In genomic region chr4:173522160-173522873, GRCh38 we compare ENCODE assay signal across 8 cellular contexts. TPM values are rescaled to one million over a fixed set of nuclear protein-coding genes. Genes with fewer than 3 reads are reported as not detected.
DNase-seq lines count a peak whose midpoint lies in the region; ATAC-seq and TF ChIP-seq lines count a peak whose summit lies in the region.

No MANE protein-coding gene starts in this region.

- H3K27me3 ChIP-seq in GM23338 (ENCODE audit: insufficient read depth) = peaks cover 100% of the 10 kb centered on the region
- H3K27me3 ChIP-seq in esophagus muscularis mucosa = peaks cover 0 to 55% (median 2%) of the 10 kb centered on the region in 4 donors

- peak; percentile 6 for TF ChIP-seq POLR2A in esophagus muscularis mucosa (IDR thresholded peaks at IDR 0.05; ENCODE audit: low read depth)

- POLR2A ChIA-PET in RWPE1 (lab: Yijun Ruan, JAX; ENCODE audit: low non-redundant PET) = no interaction called here

- H3K27me3 Mint-ChIP-seq in GM23338 (ENCODE audit: insufficient read depth, low read depth, poor library complexity) (peaks cover 100% of the 10 kb centered on the region), naive B cell (peaks cover 64 to 95% (median 85%) of the 10 kb centered on the region in 3 donors)

- no peaks in the 10 kb centered on the region; the same call in 2 of the 3 replicates for H3K36me3 Mint-ChIP-seq in GM23338 (ENCODE audit: low read depth)
- peaks cover 20 to 56% of the 10 kb centered on the region in 2 donors for H3K36me3 Mint-ChIP-seq in naive B cell

- CTCF ChIA-PET in RWPE1 (lab: Yijun Ruan, JAX) = no interaction called here

- H3K4me3 ChIP-seq in GM23338 = peak overlapping the region; percentile 57
- peak overlapping the region; percentile 82 to 90 (median 88) for H3K4me3 ChIP-seq in esophagus muscularis mucosa

- peaks cover 39% of the 10 kb centered on the region for H4K20me1 ChIP-seq in GM23338 (replicated peaks; ENCODE audit: insufficient read depth)

- ATAC-seq in GM23338 (peak; percentile 25), naive B cell (ENCODE audit: low read depth in 2 of 2) (no peak), HG03108 (IDR thresholded peaks at IDR 0.05; ENCODE audit: unreplicated experiment) (no peak)

- H3K36me3 ChIP-seq in GM23338 (ENCODE audit: insufficient read depth) = no peaks in the 10 kb centered on the region
- peaks cover 0 to 17% (median 8%) of the 10 kb centered on the region in 4 donors for H3K36me3 ChIP-seq in esophagus muscularis mucosa

- peaks cover 22% of the 10 kb centered on the region for H3F3A ChIP-seq in GM23338 (replicated peaks; ENCODE audit: low read depth)

- TF ChIP-seq CTCF in GM23338 (conservative IDR thresholded peaks at IDR 0.05; ENCODE audit: low read depth in 2 of 2) (no peak), RWPE1 (conservative IDR thresholded peaks at IDR 0.05; ENCODE audit: low read depth) (no peak), esophagus muscularis mucosa (IDR thresholded peaks at IDR 0.05) (peak in 1 of 3 experiments; percentile 34), GM20000 (IDR thresholded peaks at IDR 0.05; ENCODE audit: extremely low read depth, missing control alignments) (no peak)

- H3K9me3 Mint-ChIP-seq in GM23338 = no peaks in the 10 kb centered on the region; the same call in 1 of the 3 replicates
- peaks cover 8 to 56% (median 23%) of the 10 kb centered on the region in 7 donors for H3K9me3 Mint-ChIP-seq in naive B cell

- H3K4me1 Mint-ChIP-seq in GM23338 (peaks cover 67% of the 10 kb centered on the region), naive B cell (peaks cover 14 to 30% (median 21%) of the 10 kb centered on the region in 3 donors)

- H3K27ac Mint-ChIP-seq in GM23338 (no peak overlapping the region), naive B cell (peak overlapping the region in 4 of 6 donors; percentile 25 to 95 (median 86))

- H3K4me1 ChIP-seq in GM23338 (ENCODE audit: insufficient read depth) (peaks cover 76% of the 10 kb centered on the region), esophagus muscularis mucosa (peaks cover 41 to 81% (median 77%) of the 10 kb centered on the region in 4 donors)

- peak overlapping the region; percentile 67 for H3K4me3 Mint-ChIP-seq in GM23338
- H3K4me3 Mint-ChIP-seq in naive B cell = peak overlapping the region in 6 of 8 donors; percentile 30 to 84 (median 58)

- no peaks in the 10 kb centered on the region for H3K79me2 ChIP-seq in GM23338 (replicated peaks; ENCODE audit: insufficient read depth)

- H2AFZ ChIP-seq in GM23338 = peak overlapping the region; percentile 80

- H3K27ac ChIP-seq in GM23338 (ENCODE audit: low read depth) (no peak overlapping the region), RWPE1 (no peak overlapping the region), esophagus muscularis mucosa (replicated peaks in 1 of 4) (peak overlapping the region; percentile 96 to 98 (median 98))

- intact Hi-C loops in esophagus muscularis mucosa (cut with DNase I) = no loop called here

- no peak for TF ChIP-seq EP300 in esophagus muscularis mucosa (IDR thresholded peaks at IDR 0.05)

- under 1% methylated on average over 60 of the region's 60 CpGs for WGBS in esophagus muscularis mucosa

- H3K9me3 ChIP-seq in esophagus muscularis mucosa = no peaks in the 10 kb centered on the region

- DNase-seq in GM23338 (ENCODE audit: low spot score) = peak; percentile 81
- peak; percentile 72 for DNase-seq in RWPE1 (ENCODE audit: low spot score)
- DNase-seq in esophagus muscularis mucosa (ENCODE audit: extremely low spot score) = peak; percentile 93
- no peak for DNase-seq in naive B cell
- no peak for DNase-seq in superior temporal gyrus (ENCODE audit: extremely low spot score)
- DNase-seq in GM20000 (ENCODE audit: low spot score) = no peak
- no peak for DNase-seq in NCI-H2029 (lab: John Stamatoyannopoulos, UW)

- H3K9me2 ChIP-seq in GM23338 (ENCODE audit: insufficient read depth) = no peaks in the 10 kb centered on the region

- peak overlapping the region; percentile 80 for H3K4me2 ChIP-seq in GM23338

TF ChIP-seq in GM23338, 12 proteins besides CTCF, POLR2A, EP300 and RAD21:
- TF ChIP-seq EZH2phosphoT487 (IDR thresholded peaks at IDR 0.05; ENCODE audit: unreplicated experiment) = peak; percentile 15
- no peak for TF ChIP-seq NANOG (IDR thresholded peaks at IDR 0.05; ENCODE audit: borderline replicate concordance)
- TF ChIP-seq CREB1 (CRISPR knock-in tag; IDR thresholded peaks at IDR 0.05; ENCODE audit: low read depth) = peak; percentile 79
- TF ChIP-seq EZH2 (IDR thresholded peaks at IDR 0.05; ENCODE audit: low read depth, unreplicated experiment) = peak; percentile 92
TF ChIP-seq in GM23338: peak in this region for 3.

RNA-seq across cellular contexts. Expression of gene HAND2, which starts 7.7 kb away (rescaled TPM):
- total RNA-seq in GM23338 (2014; rRNA removed; shearing (Covaris generic)) = not detected in 2 replicates
- polyA plus RNA-seq in GM23338 (2016; fragmentation: Nextera tagmentation; extraction: Ambion mirVana) (0.15 TPM in 1 of 2 replicates, not detected in the other), naive B cell (ENCODE audit: low read depth in 6 of 6) (not detected)
- total RNA-seq in esophagus muscularis mucosa = 100 to 1,000 TPM in 3 of 4 donors, 10 to 100 TPM in 1; 77.7 to 165 (median 138) TPM

Comparison
In these comparisons a context has a peak if more than half of its experiments do, and no peak if none do; other contexts are left out.
1. DNase-seq: peak in GM23338 (single experiment), RWPE1 (single experiment) and esophagus muscularis mucosa (single experiment); none in naive B cell (single experiment), superior temporal gyrus (single experiment), GM20000 (single experiment) and NCI-H2029 (single experiment).
2. H3K27ac ChIP-seq: peak in esophagus muscularis mucosa (4 of 4); none in GM23338 (single experiment) and RWPE1 (single experiment).
3. RNA of gene HAND2, which starts 7.7 kb away (total RNA-seq): 77.7 to 165 TPM in esophagus muscularis mucosa; not detected in GM23338; every median in the first group is over 10 times any median in the second.